ENCODE assay signal across 8 cellular contexts in the genomic region with DNA sequence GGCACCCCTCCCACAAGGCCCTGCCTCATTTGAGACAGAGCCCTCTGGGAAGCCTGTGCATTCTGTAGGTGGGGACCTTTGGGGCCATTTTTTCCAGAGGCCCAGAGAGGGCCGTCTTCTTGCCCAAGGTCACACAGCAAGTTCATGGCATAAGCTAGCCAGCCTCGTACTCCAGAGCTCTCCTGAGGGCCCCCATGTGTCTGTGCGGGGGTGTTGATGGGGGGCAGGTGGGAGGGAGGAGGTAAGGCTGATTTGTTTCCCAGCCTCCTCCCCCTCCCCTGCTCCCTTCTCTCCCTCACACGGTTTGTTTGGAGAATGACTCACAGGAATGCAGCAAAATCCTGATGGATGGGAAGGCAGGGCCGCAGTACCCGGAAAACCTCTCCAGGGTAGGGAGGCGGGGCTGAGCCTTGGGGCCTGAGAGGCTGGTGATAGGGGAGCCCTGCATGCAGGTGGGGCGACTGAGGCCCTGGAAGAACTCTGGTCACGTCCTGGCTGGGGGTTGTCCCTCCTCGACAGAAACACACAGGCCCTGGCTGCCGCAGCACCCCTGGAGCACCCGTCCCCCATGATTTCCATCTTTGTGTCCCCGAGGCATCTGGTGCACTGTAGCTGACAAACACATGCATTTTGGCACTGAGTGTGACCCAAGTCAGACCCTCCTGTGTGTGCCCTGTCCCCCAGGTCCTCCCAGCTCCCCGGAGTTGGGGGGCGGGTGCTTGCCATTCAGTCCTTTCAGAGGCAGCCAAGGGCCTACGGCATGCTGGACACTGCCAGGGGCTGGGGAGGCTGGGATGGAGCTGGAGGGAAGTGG. TPM values are rescaled to one million over a fixed set of nuclear protein-coding genes. Genes with fewer than 3 reads are reported as not detected.
DNase-seq lines count a peak whose midpoint lies in the region; ATAC-seq lines count a peak whose summit lies in the region.

No MANE protein-coding gene starts in this region.

- H3K9me3 ChIP-seq in skeletal muscle satellite cell (replicated peaks; ENCODE audit: low read length), result no peaks in the 10 kb centered on the region

- H3K9ac ChIP-seq in skeletal muscle satellite cell (ENCODE audit: low read depth, low read length), result peak overlapping the region; percentile 50

- H3K4me1 ChIP-seq in skeletal muscle satellite cell (ENCODE audit: control insufficient read depth, insufficient read depth, low read length), result peaks cover 50% of the 10 kb centered on the region

- H3K4me2 ChIP-seq in skeletal muscle satellite cell (ENCODE audit: low read length), result peak overlapping the region; percentile 59

- no peaks in the 10 kb centered on the region for H3K36me3 ChIP-seq in skeletal muscle satellite cell (ENCODE audit: insufficient read depth, low read length)

- H3K4me3 ChIP-seq in skeletal muscle satellite cell (ENCODE audit: low read length), result no peak overlapping the region

- DNase-seq in GM04504 (ENCODE audit: low read depth) (peak; percentile 75), SW 1271 (lab: John Stamatoyannopoulos, UW) (peak; percentile 70 to 90), glomerular visceral epithelial cell (ENCODE audit: extremely low spot score) (peak; percentile 92), NCI-H1092 (lab: John Stamatoyannopoulos, UW) (no peak)
- no peak for DNase-seq in activated T-cell treated with anti-CD3 and anti-CD28 coated beads, Interleukin-2, amount 50 U/mL, for 48 hours

- H3K27me3 ChIP-seq in skeletal muscle satellite cell (ENCODE audit: control insufficient read depth, insufficient read depth, low read length), result no peaks in the 10 kb centered on the region

- no peak for ATAC-seq in GM21390 (IDR thresholded peaks at IDR 0.05; ENCODE audit: unreplicated experiment)
- ATAC-seq in activated CD4-positive, CD25-positive, alpha-beta regulatory T cell treated with anti-CD3 and anti-CD28 coated beads, Interleukin-2, amount 50 U/mL, for 24 hours, result no peak

RNA-seq across cellular contexts. Expression of a gene that starts 29.7 kb away (rescaled TPM):
- 7.4 and 8.1 TPM in 2 replicates for total RNA-seq in skeletal muscle satellite cell (2012; rRNA removed)

Comparison
In these comparisons a context has a peak if more than half of its experiments do, and no peak if none do; other contexts are left out.
1. DNase-seq: peak in GM04504 (single experiment), SW 1271 (2 of 2) and glomerular visceral epithelial cell (single experiment); none in activated T-cell treated with anti-CD3 and anti-CD28 coated beads, Interleukin-2, amount 50 U/mL, for 48 hours (0 of 2) and NCI-H1092 (single experiment).